1 cellular context compared by ENCODE assay signal in the genomic region with DNA sequence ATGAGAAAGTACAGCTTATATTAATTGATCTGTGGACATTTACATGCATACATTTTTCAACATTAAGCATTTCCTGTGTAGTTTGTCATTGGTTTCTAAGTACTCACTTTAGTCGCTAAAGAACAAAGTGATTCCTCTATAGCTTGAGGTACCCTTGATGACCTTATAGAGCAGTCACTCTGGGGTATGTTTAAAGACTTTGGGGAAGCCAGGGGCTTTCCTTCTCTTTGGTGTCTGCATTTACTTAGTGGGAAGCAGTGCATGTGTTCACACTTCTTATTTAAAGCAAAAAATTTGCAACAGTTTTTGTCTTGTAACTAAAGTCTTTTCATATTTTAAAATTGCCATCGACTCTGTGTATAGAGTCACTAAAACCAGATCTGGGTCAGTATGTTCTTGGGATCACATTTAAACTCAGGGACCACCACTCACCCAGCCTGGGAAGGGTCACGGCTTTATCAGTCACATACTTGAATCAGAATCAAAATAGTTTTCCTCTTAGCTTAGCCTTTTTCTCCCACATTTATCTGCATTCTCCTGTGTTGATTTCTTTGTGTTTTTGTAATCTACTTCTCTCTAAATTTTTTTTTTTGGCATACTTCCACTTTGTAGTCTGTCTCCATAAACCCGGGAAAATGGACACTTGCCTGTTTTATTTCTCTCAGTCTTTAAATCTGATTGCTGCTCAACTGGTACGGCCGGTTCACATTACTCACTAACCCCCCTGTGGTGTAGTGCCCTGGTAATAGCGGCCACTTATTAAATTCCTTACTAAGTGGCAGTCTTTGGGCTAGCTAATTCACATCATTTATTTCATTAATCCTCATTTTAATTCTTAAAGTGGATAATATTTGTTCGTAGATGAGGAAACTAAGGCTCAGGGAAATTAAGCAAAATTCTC.
TF ChIP-seq lines count a peak whose summit lies in the region.

No MANE protein-coding gene starts in this region.

TF ChIP-seq in GM12878, 131 proteins besides CTCF, POLR2A, EP300 and RAD21 (continued from another document):
- TF ChIP-seq NR2F1 (conservative IDR thresholded peaks at IDR 0.05): peak; percentile 19; the same call in 1 of the 2 replicates
TF ChIP-seq in GM12878: peak in this region for 1.
